In the genomic region with DNA sequence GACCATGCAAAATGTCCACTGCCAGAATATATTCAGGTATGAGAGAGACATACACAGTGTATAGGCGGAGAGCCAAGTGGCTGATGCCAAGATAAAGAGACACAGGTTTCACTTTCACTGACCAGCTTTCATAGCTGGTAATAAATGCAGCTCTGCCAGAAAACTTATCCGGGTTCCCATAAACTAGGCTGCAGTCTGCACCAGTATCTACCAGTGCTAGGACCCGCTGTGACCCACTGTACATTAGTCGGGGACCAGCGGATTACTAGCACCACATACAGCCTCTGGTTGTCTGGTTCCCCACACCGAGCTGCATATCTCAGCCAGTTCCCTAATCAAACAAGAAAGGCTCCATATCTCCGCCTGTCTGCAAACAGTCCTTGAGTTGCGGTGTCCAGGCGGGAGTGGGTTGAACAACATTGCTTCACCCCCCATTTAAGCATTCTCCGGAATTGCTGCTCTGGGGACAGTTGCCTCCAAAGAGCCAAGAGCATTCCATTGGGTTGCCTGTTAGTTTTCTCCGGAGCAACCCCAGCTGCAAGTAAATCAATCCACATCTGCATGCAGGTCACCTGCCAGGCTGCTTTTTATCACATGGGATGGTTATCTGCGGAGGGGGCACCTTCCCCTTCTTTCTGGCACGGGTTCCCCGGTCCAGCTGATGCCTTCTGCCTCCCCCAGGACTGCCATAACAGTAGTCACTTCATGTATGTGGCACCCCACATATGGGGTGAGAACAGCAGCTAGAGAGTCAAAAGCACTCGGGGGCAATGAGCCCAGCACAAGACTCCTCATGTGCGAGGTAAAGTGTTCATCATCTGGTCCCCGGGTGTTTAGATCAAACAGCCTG, we compare ENCODE assay signal across 9 cellular contexts. TPM values are rescaled to one million over a fixed set of nuclear protein-coding genes. Genes with fewer than 3 reads are reported as not detected.
DNase-seq lines count a peak whose midpoint lies in the region; ATAC-seq lines count a peak whose summit lies in the region.
"Had no signal": no experiment of that assay in that cellular context is flagged by ENCODE, and none has a peak within 500 bp of the region (broad histone marks: within the 10 kb centered on the region; RNA-seq: fewer than 3 reads in every experiment).

No MANE protein-coding gene starts in this region.

- DNase-seq in AG08395 (ENCODE audit: low spot score): peak; percentile 35
- peak; percentile 23 for DNase-seq in NCI-H1105 treated with DMSO at 0.1 percent for 48 hours (lab: John Stamatoyannopoulos, UW)
- DNase-seq in dermis blood vessel endothelial cell: peak; percentile 37
- DNase-seq in H7: no peak
- DNase-seq: activated gamma-delta T cell treated with Interleukin-2 at 50 U/mL for 16 hours had no signal

- H3K9me3 ChIP-seq in muscle layer of duodenum (ENCODE audit: control insufficient read depth in 1 of 2, low read length in 2 of 2): no peaks in the 10 kb centered on the region

- H3K27me3 ChIP-seq in muscle layer of duodenum (ENCODE audit: low read depth, low read length) (no peaks in the 10 kb centered on the region), H7 (ENCODE audit: control insufficient read depth, insufficient read depth, low read length) (no peaks in the 10 kb centered on the region)

- H3K36me3 ChIP-seq in muscle layer of duodenum (ENCODE audit: control insufficient read depth in 1 of 2, insufficient read depth in 2 of 2, low read length in 2 of 2) (no peaks in the 10 kb centered on the region), H7 (replicated peaks; ENCODE audit: control insufficient read depth, insufficient read depth, low read length) (0 out of 2 replicates have a peak, but pooled peaks cover 1% of the 10 kb centered on the region)

- H3K27ac ChIP-seq in muscle layer of duodenum (ENCODE audit: low read length): no peak overlapping the region

- H3K4me1 ChIP-seq in muscle layer of duodenum (ENCODE audit: control insufficient read depth in 1 of 2, insufficient read depth in 2 of 2, low read length in 2 of 2): peaks cover 13 to 24% of the 10 kb centered on the region in 2 donors

- ATAC-seq in HG02973 (IDR thresholded peaks at IDR 0.05; ENCODE audit: unreplicated experiment): no peak
- ATAC-seq in HG03139 (IDR thresholded peaks at IDR 0.05; ENCODE audit: unreplicated experiment): no peak
- ATAC-seq in HG02642 (IDR thresholded peaks at IDR 0.05; ENCODE audit: poor library complexity, unreplicated experiment): no peak

- H3K4me3 ChIP-seq in muscle layer of duodenum (ENCODE audit: low read depth in 1 of 2, low read length in 2 of 2) (peak overlapping the region; percentile 33 to 57), H7 (ENCODE audit: insufficient read depth, low read depth, low read length) (no peak overlapping the region)

RNA-seq across cellular contexts. Expression of a gene that starts 18.0 kb away (rescaled TPM):
- total RNA-seq in dermis blood vessel endothelial cell: 17.5 and 21.5 TPM in 2 replicates
- total RNA-seq in H7 (2014; rRNA removed; shearing (Covaris generic)): 52.3 and 57.0 TPM in 2 replicates

RNA-seq across cellular contexts. Expression of a gene that starts 21.3 kb away (rescaled TPM):
- 2.5 and 3.7 TPM in 2 replicates for total RNA-seq in dermis blood vessel endothelial cell
- total RNA-seq in H7 (2014; rRNA removed; shearing (Covaris generic)): 2.4 and 3.8 TPM in 2 replicates

RNA-seq across cellular contexts. Expression of a gene that starts 21.4 kb away (rescaled TPM):
- total RNA-seq in dermis blood vessel endothelial cell: not detected in 2 replicates
- 0.28 TPM in 1 of 2 replicates, not detected in the other for total RNA-seq in H7 (2014; rRNA removed; shearing (Covaris generic))
